In the genomic region with DNA sequence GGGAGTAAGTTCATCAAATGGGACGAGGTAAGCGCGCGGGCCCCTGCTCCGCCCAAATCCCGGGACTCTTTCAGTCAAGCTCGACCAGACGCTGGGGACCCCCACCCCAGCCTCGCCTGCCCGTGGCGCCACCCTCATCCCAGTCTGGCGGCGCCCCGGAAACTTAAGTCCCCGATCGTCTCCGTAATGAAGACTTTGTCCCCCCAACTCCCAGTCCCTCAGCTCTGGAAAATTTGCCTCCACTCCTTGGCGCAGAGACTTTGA, we compare ENCODE assay signal across 8 cellular contexts. TPM values are rescaled to one million over a fixed set of nuclear protein-coding genes. Genes with fewer than 3 reads are reported as not detected.
DNase-seq lines count a peak whose midpoint lies in the region; ATAC-seq and TF ChIP-seq lines count a peak whose summit lies in the region.

No MANE protein-coding gene starts in this region.

- DNase-seq in SJSA1 (ENCODE audit: low read depth in 1 of 2, low spot score in 2 of 2) (peak in 1 of 2 experiments; percentile 43), foreskin fibroblast (no peak), skeletal muscle cell (ENCODE audit: low read depth) (no peak), NCI-H526 (lab: John Stamatoyannopoulos, UW) (no peak), hepatic stellate cell (ENCODE audit: low spot score) (no peak), 8988T (no peak)

- H3K9me3 ChIP-seq in SJSA1 (replicated peaks) = peaks cover 3% of the 10 kb centered on the region; the same call in 1 of the 2 replicates

- H3K36me3 ChIP-seq in SJSA1 = peaks cover 34% of the 10 kb centered on the region

- peak overlapping the region; percentile 37 for H3K27ac ChIP-seq in SJSA1

- no peak for TF ChIP-seq CTCF in foreskin fibroblast (IDR thresholded peaks at IDR 0.05; ENCODE audit: low read depth, low read length)

- H3K4me3 ChIP-seq in SJSA1 = peak overlapping the region; percentile 95
- H3K4me3 ChIP-seq in foreskin fibroblast (ENCODE audit: low read depth in 1 of 2, low read length in 2 of 2) = peak overlapping the region; percentile 57 to 82
- H3K4me3 ChIP-seq in skeletal muscle cell (ENCODE audit: low read depth, low read length) = peak overlapping the region; percentile 76

- H3K27me3 ChIP-seq in SJSA1 (replicated peaks) = no peaks in the 10 kb centered on the region

- peak; percentile 16 for ATAC-seq in GM21381 (IDR thresholded peaks at IDR 0.05; ENCODE audit: unreplicated experiment)
- no peak for ATAC-seq in HG03565 (IDR thresholded peaks at IDR 0.05; ENCODE audit: unreplicated experiment)

- H3K4me1 ChIP-seq in SJSA1 (replicated peaks) = peaks cover 38% of the 10 kb centered on the region

RNA-seq across cellular contexts. Expression of gene PLCB3, which starts 0.3 kb away (rescaled TPM):
- total RNA-seq in SJSA1 (2014; rRNA removed; shearing (Covaris generic)) = 34.3 and 51.5 TPM in 2 replicates

RNA-seq across cellular contexts. Expression of gene PPP1R14B, which starts 4.9 kb away (rescaled TPM):
- total RNA-seq in SJSA1 (2014; rRNA removed; shearing (Covaris generic)) = 467 and 505 TPM in 2 replicates

RNA-seq across cellular contexts. Expression of gene FKBP2, which starts 10.8 kb away (rescaled TPM):
- 73.4 and 228 TPM in 2 replicates for total RNA-seq in SJSA1 (2014; rRNA removed; shearing (Covaris generic))

RNA-seq across cellular contexts. Expression of gene VEGFB, which starts 17.3 kb away (rescaled TPM):
- 13.0 and 17.2 TPM in 2 replicates for total RNA-seq in SJSA1 (2014; rRNA removed; shearing (Covaris generic))

RNA-seq across cellular contexts. Expression of gene DNAJC4, which starts 21.3 kb away (rescaled TPM):
- total RNA-seq in SJSA1 (2014; rRNA removed; shearing (Covaris generic)) = 2.7 and 11.9 TPM in 2 replicates
